ENCODE assay signal across 18 cellular contexts in genomic region chr13:46315036-46315435, GRCh38.
"Had no signal": no experiment of that assay in that cellular context is flagged by ENCODE, and none has a peak within 500 bp of the region (broad histone marks: within the 10 kb centered on the region; RNA-seq: fewer than 3 reads in every experiment).

No MANE protein-coding gene starts in this region.

- H3K27me3 ChIP-seq: esophagus squamous epithelium, hepatocyte, stomach, transverse colon had no signal

- H3K9me3 Mint-ChIP-seq: effector memory CD8-positive, alpha-beta T cell had no signal

- H3K36me3 ChIP-seq: esophagus squamous epithelium, stomach, thoracic aorta, transverse colon had no signal

- H3K4me3 ChIP-seq: esophagus squamous epithelium, hepatocyte, mucosa of descending colon, stomach, thoracic aorta, transverse colon had no signal

- DNase-seq: central memory CD4-positive, alpha-beta T cell; effector memory CD8-positive, alpha-beta T cell; esophagus squamous epithelium; foreskin fibroblast; head of caudate nucleus; kidney glomerular epithelial cell; mucosa of descending colon; naive thymus-derived CD8-positive, alpha-beta T cell; occipital lobe; stimulated activated CD4-positive, alpha-beta T cell treated with anti-CD3 and anti-CD28 coated beads, Interleukin-12 subunit alpha, Interleukin-12 subunit beta, amount 100 ng/mL, for 4 hours; stimulated activated naive CD4-positive, alpha-beta T cell; stomach; substantia nigra; transverse colon had no signal

- H3K27ac ChIP-seq: esophagus squamous epithelium, hepatocyte, parathyroid adenoma, stomach, thoracic aorta, transverse colon had no signal

- ATAC-seq: effector memory CD8-positive, alpha-beta T cell; mucosa of descending colon; naive thymus-derived CD8-positive, alpha-beta T cell; sciatic nerve had no signal

- H3K4me3 Mint-ChIP-seq: effector memory CD8-positive, alpha-beta T cell had no signal

- H3K4me1 ChIP-seq: esophagus squamous epithelium, parathyroid adenoma, stomach, transverse colon had no signal

- H3K9me3 ChIP-seq: esophagus squamous epithelium, mucosa of descending colon, thoracic aorta, transverse colon had no signal

- H3K79me2 ChIP-seq: hepatocyte, parathyroid adenoma had no signal

- H2AFZ ChIP-seq: hepatocyte, parathyroid adenoma had no signal

- H3K4me2 ChIP-seq: hepatocyte had no signal

- H3K9ac ChIP-seq: parathyroid adenoma had no signal

- H3K27me3 Mint-ChIP-seq: effector memory CD8-positive, alpha-beta T cell had no signal
